Comparison of ENCODE assay signal across 23 cellular contexts in genomic region chr15:22231603-22232002, GRCh38.
DNase-seq lines count a peak whose midpoint lies in the region; ATAC-seq, FAIRE-seq and TF ChIP-seq lines count a peak whose summit lies in the region.
"Had no signal": no experiment of that assay in that cellular context is flagged by ENCODE, and none has a peak within 500 bp of the region (broad histone marks: within the 10 kb centered on the region; RNA-seq: fewer than 3 reads in every experiment).

No MANE protein-coding gene starts in this region.

- H2AFZ ChIP-seq in SK-N-SH (ENCODE audit: low read depth), result no peak overlapping the region
- H2AFZ ChIP-seq: PC-9 had no signal

- H3K9me2 ChIP-seq in SK-N-SH, result no peaks in the 10 kb centered on the region

- no peak for TF ChIP-seq EP300 in SK-N-SH (IDR thresholded peaks at IDR 0.05; ENCODE audit: borderline replicate concordance in 1 of 2, low read depth in 1 of 2, low read length in 1 of 2)

- no peak overlapping the region for H3K4me3 ChIP-seq in SK-N-SH (ENCODE audit: low read depth in 2 of 2, low read length in 1 of 2)
- H3K4me3 ChIP-seq: PC-9 had no signal

- TF ChIP-seq POLR2A in H54 (IDR thresholded peaks at IDR 0.05; ENCODE audit: low read depth, low read length), result no peak

- H3K27me3 ChIP-seq in SK-N-SH (ENCODE audit: insufficient read depth), result no peaks in the 10 kb centered on the region; the same call in 1 of the 2 replicates
- H3K27me3 ChIP-seq: BE2C had no signal

- WGBS in SK-N-SH (ENCODE audit: low lambda C conversion rate), result 7% methylated on average over 2 of the region's 2 CpGs

- TF ChIP-seq CTCF in SK-N-SH (IDR thresholded peaks at IDR 0.05), result no peak

- CTCF ChIA-PET in SK-N-SH (lab: Yijun Ruan, JAX), result no interaction called here

- FAIRE-seq in H54 (lab: Jason Lieb, UNC), result no peak
- FAIRE-seq: GM12892, GM19239 had no signal

- no peaks in the 10 kb centered on the region for H3K9me3 ChIP-seq in SK-N-SH
- H3K9me3 ChIP-seq: BE2C had no signal

- H3K27ac ChIP-seq in SK-N-SH (ENCODE audit: low read depth in 2 of 2, low read length in 1 of 2), result no peak overlapping the region
- H3K27ac ChIP-seq: 22Rv1, HL-60, PC-9 had no signal

- no peaks in the 10 kb centered on the region for H3K79me2 ChIP-seq in SK-N-SH (ENCODE audit: insufficient read depth)

- H3F3A ChIP-seq in SK-N-SH (replicated peaks; ENCODE audit: insufficient read depth), result no peaks in the 10 kb centered on the region

- ATAC-seq in SK-N-SH treated with all-trans-retinoic acid at 6 μM for 48 hours, result no peak
- no peak for ATAC-seq in HG03135 (IDR thresholded peaks at IDR 0.05; ENCODE audit: unreplicated experiment)

- H4K20me1 ChIP-seq in SK-N-SH (ENCODE audit: insufficient read depth), result no peaks in the 10 kb centered on the region

- H3K36me3 ChIP-seq in SK-N-SH (replicated peaks in 1 of 2; ENCODE audit: control insufficient read depth in 1 of 2, insufficient read depth in 2 of 2, low read length in 1 of 2), result no peaks in the 10 kb centered on the region
- H3K36me3 ChIP-seq: BE2C had no signal

- H3K4me2 ChIP-seq in SK-N-SH, result no peak overlapping the region
- H3K4me2 ChIP-seq: PC-9 had no signal

- TF ChIP-seq RAD21 in SK-N-SH (IDR thresholded peaks at IDR 0.05; ENCODE audit: low read length), result no peak

- DNase-seq in SK-N-SH (no peak), Ammon's horn (ENCODE audit: low spot score) (peak; percentile 76), cerebellar cortex (ENCODE audit: low spot score) (peak; percentile 98), inferior parietal cortex (ENCODE audit: extremely low spot score) (peak; percentile 73), NCI-H345 treated with DMSO at 0.1 percent for 48 hours (lab: John Stamatoyannopoulos, UW; ENCODE audit: unreplicated experiment) (no peak), H54 (ENCODE audit: insufficient read length, low spot score) (no peak)
- DNase-seq: BE2C, Calu3, DMS79 treated with DMSO at 0.1 percent for 48 hours, NCI-H1092, NCI-H1436, NCI-H187 treated with DMSO at 0.1 percent for 48 hours, NCI-H2107, NCI-H526 treated with DMSO at 0.1 percent for 48 hours, PC-9, RPMI8226, SHP77 treated with DMSO at 0.1 percent for 48 hours had no signal

- H3K4me1 ChIP-seq in SK-N-SH (ENCODE audit: control insufficient read depth in 1 of 2, insufficient read depth in 2 of 2, low read depth in 1 of 2, low read length in 1 of 2), result no peaks in the 10 kb centered on the region; a peak in 1 of 4 replicates
- H3K4me1 ChIP-seq: BE2C had no signal

- POLR2A ChIA-PET in SK-N-SH (lab: Yijun Ruan, JAX), result no interaction called here

- no peak overlapping the region for H3K9ac ChIP-seq in SK-N-SH

TF ChIP-seq in SK-N-SH, 30 proteins besides CTCF, POLR2A, EP300 and RAD21:
- no peak for TF ChIP-seq JUND (IDR thresholded peaks at IDR 0.05)
- TF ChIP-seq RCOR1 (IDR thresholded peaks at IDR 0.05; ENCODE audit: low read length), result 0 out of 2 replicates have a peak, but pooled peaks have one; percentile 42

TF ChIP-seq in SK-N-SH treated with all-trans-retinoic acid at 6 μM for 48 hours, 23 proteins besides CTCF, POLR2A, EP300 and RAD21:
- TF ChIP-seq ARNTL (CRISPR knock-in tag; IDR thresholded peaks at IDR 0.05; ENCODE audit: borderline replicate concordance, low read depth) (no peak), ZC3H10 (CRISPR knock-in tag; IDR thresholded peaks at IDR 0.05) (no peak)
TF ChIP-seq in SK-N-SH treated with all-trans-retinoic acid at 6 μM for 48 hours: peak in this region for 0.

Comparison
In these comparisons a context has a peak if more than half of its experiments do, and no peak if none do; other contexts are left out.
1. DNase-seq: peak in Ammon's horn (single experiment), cerebellar cortex (single experiment) and inferior parietal cortex (single experiment); none in SK-N-SH (single experiment), NCI-H345 treated with DMSO at 0.1 percent for 48 hours (single experiment) and H54 (single experiment).